Comparison of ENCODE assay signal across 1 cellular context in genomic region chr2:127891806-127892205, GRCh38.
TF ChIP-seq lines count a peak whose summit lies in the region.

No MANE protein-coding gene starts in this region.

TF ChIP-seq in HepG2, 621 proteins besides CTCF, POLR2A, EP300 and RAD21:
- TF ChIP-seq ZNF740 (CRISPR knock-in tag; IDR thresholded peaks at IDR 0.05): no peak
- no peak for TF ChIP-seq FLYWCH1 (CRISPR knock-in tag; IDR thresholded peaks at IDR 0.05)
- TF ChIP-seq NR2F1 (CRISPR knock-in tag; IDR thresholded peaks at IDR 0.05): no peak
- no peak for TF ChIP-seq ZNF383 (CRISPR knock-in tag; IDR thresholded peaks at IDR 0.05; ENCODE audit: borderline replicate concordance)
- no peak for TF ChIP-seq ZNF784 (CRISPR knock-in tag; IDR thresholded peaks at IDR 0.05; ENCODE audit: borderline replicate concordance)
- no peak for TF ChIP-seq AKAP8 (CRISPR knock-in tag; IDR thresholded peaks at IDR 0.05)
- no peak for TF ChIP-seq CREM (IDR thresholded peaks at IDR 0.05)
- TF ChIP-seq CREM (CRISPR knock-in tag; IDR thresholded peaks at IDR 0.05): no peak
- no peak for TF ChIP-seq KLF16 (CRISPR knock-in tag; IDR thresholded peaks at IDR 0.05)
- TF ChIP-seq ZNF704 (CRISPR knock-in tag; IDR thresholded peaks at IDR 0.05; ENCODE audit: borderline replicate concordance): no peak
- no peak for TF ChIP-seq RFX3 (CRISPR knock-in tag; IDR thresholded peaks at IDR 0.05)
- TF ChIP-seq ZNF850 (CRISPR knock-in tag; conservative IDR thresholded peaks at IDR 0.05): no peak
- TF ChIP-seq PBX2 (CRISPR knock-in tag; IDR thresholded peaks at IDR 0.05): no peak
- no peak for TF ChIP-seq TIGD3 (CRISPR knock-in tag; IDR thresholded peaks at IDR 0.05; ENCODE audit: borderline replicate concordance)
- no peak for TF ChIP-seq CC2D1A (CRISPR knock-in tag; IDR thresholded peaks at IDR 0.05)
- no peak for TF ChIP-seq ZNF143 (CRISPR knock-in tag; IDR thresholded peaks at IDR 0.05)
- TF ChIP-seq SMAD3 (CRISPR knock-in tag; IDR thresholded peaks at IDR 0.05): no peak
- TF ChIP-seq ZMYM3 (CRISPR knock-in tag; IDR thresholded peaks at IDR 0.05): no peak
- TF ChIP-seq LBX2 (CRISPR knock-in tag; IDR thresholded peaks at IDR 0.05; ENCODE audit: borderline replicate concordance): no peak
TF ChIP-seq in HepG2: peak in this region for 0.
